Comparison of ENCODE assay signal across 11 cellular contexts in genomic region chr7:149839933-149840332, GRCh38. TPM values are rescaled to one million over a fixed set of nuclear protein-coding genes. Genes with fewer than 3 reads are reported as not detected.
DNase-seq lines count a peak whose midpoint lies in the region; ATAC-seq and TF ChIP-seq lines count a peak whose summit lies in the region.
"Had no signal": no experiment of that assay in that cellular context is flagged by ENCODE, and none has a peak within 500 bp of the region (broad histone marks: within the 10 kb centered on the region; RNA-seq: fewer than 3 reads in every experiment).

No MANE protein-coding gene starts in this region.

- H3K9ac ChIP-seq in BLaER1 (no peak overlapping the region), DND-41 (ENCODE audit: low read depth, low read length) (no peak overlapping the region)

- H3K4me3 ChIP-seq in BLaER1: no peak overlapping the region
- 0 out of 4 replicates have a peak overlapping the region, but pooled peaks of 1 of the 2 experiments have one; percentile 90 for H3K4me3 ChIP-seq in DND-41 (ENCODE audit: low read depth in 1 of 2, low read length in 2 of 2)

- H3K36me3 ChIP-seq in BLaER1 (no peaks in the 10 kb centered on the region), DND-41 (ENCODE audit: insufficient read depth, low read length) (no peaks in the 10 kb centered on the region; the same call in 1 of the 2 replicates)
- H3K36me3 ChIP-seq: thoracic aorta had no signal

- no peaks in the 10 kb centered on the region for H3K9me3 ChIP-seq in BLaER1
- H3K9me3 ChIP-seq in DND-41 (ENCODE audit: insufficient read depth, low read length, severe bottlenecking): no peaks in the 10 kb centered on the region
- H3K9me3 ChIP-seq: thoracic aorta had no signal

- H4K20me1 ChIP-seq in BLaER1: peaks cover 15% of the 10 kb centered on the region; the same call in 1 of the 2 replicates
- peaks cover 13% of the 10 kb centered on the region; the same call in 1 of the 2 replicates for H4K20me1 ChIP-seq in DND-41 (ENCODE audit: insufficient read depth, low read length)

- TF ChIP-seq CTCF in DND-41 (IDR thresholded peaks at IDR 0.05; ENCODE audit: borderline replicate concordance, extremely low read depth, low read length, poor library complexity, severe bottlenecking): no peak
- no peak for TF ChIP-seq CTCF in natural killer cell (IDR thresholded peaks at IDR 0.05)

- ATAC-seq in DND-41 (ENCODE audit: insufficient read depth, low read depth) (no peak), natural killer cell (no peak), left lobe of liver (no peak), GM19023 (IDR thresholded peaks at IDR 0.05; ENCODE audit: unreplicated experiment) (no peak)

- H3K27ac Mint-ChIP-seq in activated naive CD8-positive, alpha-beta T cell treated with anti-CD3 and anti-CD28 coated beads for 36 hours: no peak overlapping the region
- no peak overlapping the region for H3K27ac Mint-ChIP-seq in natural killer cell

- H3K4me2 ChIP-seq in BLaER1: peak overlapping the region; percentile 87
- peak overlapping the region; percentile 81 for H3K4me2 ChIP-seq in DND-41 (ENCODE audit: insufficient read depth, low read length)

- H3K27ac ChIP-seq in BLaER1: no peak overlapping the region
- no peak overlapping the region for H3K27ac ChIP-seq in DND-41 (ENCODE audit: low read length)
- H3K27ac ChIP-seq: thoracic aorta had no signal

- H3K36me3 Mint-ChIP-seq in activated naive CD8-positive, alpha-beta T cell treated with anti-CD3 and anti-CD28 coated beads for 36 hours: peaks cover 4% of the 10 kb centered on the region
- no peaks in the 10 kb centered on the region for H3K36me3 Mint-ChIP-seq in natural killer cell

- peaks cover 17% of the 10 kb centered on the region for H3K79me2 ChIP-seq in DND-41 (ENCODE audit: insufficient read depth, low read length)

- H3K4me3 Mint-ChIP-seq in activated naive CD8-positive, alpha-beta T cell treated with anti-CD3 and anti-CD28 coated beads for 36 hours: peak overlapping the region; percentile 81
- H3K4me3 Mint-ChIP-seq in natural killer cell: peak overlapping the region; percentile 38

- DNase-seq in DND-41 (no peak), natural killer cell (no peak), left lobe of liver (ENCODE audit: low spot score) (no peak)
- no peak for DNase-seq in activated naive CD8-positive, alpha-beta T cell treated with anti-CD3 and anti-CD28 coated beads for 36 hours
- DNase-seq in activated effector memory CD4-positive, alpha-beta T cell treated with Interleukin-2 at 50 U/mL for 16 hours: no peak
- DNase-seq: activated naive CD4-positive, alpha-beta T cell treated with anti-CD3 and anti-CD28 coated beads, Interleukin-2, amount 50 U/mL, for 16 hours; NCI-H2081; posterior cingulate gyrus had no signal

- H3K27me3 Mint-ChIP-seq in activated naive CD8-positive, alpha-beta T cell treated with anti-CD3 and anti-CD28 coated beads for 36 hours: no peaks in the 10 kb centered on the region
- peaks cover 0 to 3% of the 10 kb centered on the region in 2 donors for H3K27me3 Mint-ChIP-seq in natural killer cell (ENCODE audit: low read depth in 2 of 2)

- intact Hi-C loops in natural killer cell (cut with micrococcal nuclease): loop anchor here (5.0 kb wide), 1 partner anchor 32 kb away; the partner anchor contains the start of gene ATP6V0E2

- no peak overlapping the region for H2AFZ ChIP-seq in DND-41 (ENCODE audit: low read depth, low read length)

- H3K9me3 Mint-ChIP-seq in activated naive CD8-positive, alpha-beta T cell treated with anti-CD3 and anti-CD28 coated beads for 36 hours: no peaks in the 10 kb centered on the region
- H3K9me3 Mint-ChIP-seq in natural killer cell: no peaks in the 10 kb centered on the region

- no peaks in the 10 kb centered on the region for H3K27me3 ChIP-seq in BLaER1
- H3K27me3 ChIP-seq in DND-41 (ENCODE audit: insufficient read depth, low read length, poor library complexity): no peaks in the 10 kb centered on the region

- H3K4me1 ChIP-seq in BLaER1 (peaks cover 30% of the 10 kb centered on the region), DND-41 (ENCODE audit: insufficient read depth, low read length) (peaks cover 22% of the 10 kb centered on the region)

- H3K4me1 Mint-ChIP-seq in activated naive CD8-positive, alpha-beta T cell treated with anti-CD3 and anti-CD28 coated beads for 36 hours: peaks cover 20% of the 10 kb centered on the region
- peaks cover 20 to 22% of the 10 kb centered on the region in 2 donors for H3K4me1 Mint-ChIP-seq in natural killer cell

RNA-seq across cellular contexts. Expression of gene ZNF862, which starts 1.8 kb away (rescaled TPM):
- total RNA-seq in activated naive CD8-positive, alpha-beta T cell treated with anti-CD3 and anti-CD28 coated beads for 36 hours: 1 to 10 TPM; 5.9 to 7.0 TPM
- 10 to 100 TPM; 21.4 to 28.9 (median 21.7) TPM for total RNA-seq in natural killer cell
- total RNA-seq in left lobe of liver: 10.5 TPM

RNA-seq across cellular contexts. Expression of gene ATP6V0E2, which starts 33.8 kb away (rescaled TPM):
- total RNA-seq in activated naive CD8-positive, alpha-beta T cell treated with anti-CD3 and anti-CD28 coated beads for 36 hours: 10 to 100 TPM; 59.2 to 64.0 TPM
- 10 to 100 TPM; 23.2 to 39.4 (median 34.9) TPM for total RNA-seq in natural killer cell
- 99.4 TPM for total RNA-seq in left lobe of liver
